Comparison of ENCODE assay signal across 23 cellular contexts in genomic region chr18:9810216-9810804, GRCh38.
DNase-seq lines count a peak whose midpoint lies in the region; ATAC-seq, FAIRE-seq and TF ChIP-seq lines count a peak whose summit lies in the region.
"Had no signal": no experiment of that assay in that cellular context is flagged by ENCODE, and none has a peak within 500 bp of the region (broad histone marks: within the 10 kb centered on the region; RNA-seq: fewer than 3 reads in every experiment).

No MANE protein-coding gene starts in this region.

- no peak overlapping the region for H3K9ac ChIP-seq in stomach smooth muscle (ENCODE audit: low read length in 2 of 2)

- no peak for FAIRE-seq in urothelium cell line (lab: Jason Lieb, UNC)
- FAIRE-seq in D721Med (lab: Jason Lieb, UNC), result no peak
- FAIRE-seq: HTR-8/SVneo, kidney, TTC549 had no signal

- no peak for ATAC-seq in GM19023 (IDR thresholded peaks at IDR 0.05; ENCODE audit: unreplicated experiment)
- ATAC-seq: naive thymus-derived CD8-positive, alpha-beta T cell; stimulated activated memory B cell treated with anti-CD40 and anti-IgM and Interleukin-4, amounts not matched to agents 10 μg/mL and 1 μg/mL and 100 μg/mL, for 72 hours had no signal

- H3K4me1 ChIP-seq in stomach smooth muscle (ENCODE audit: control insufficient read depth, insufficient read depth, low read length), result peaks cover 25% of the 10 kb centered on the region

- peak; percentile 47 for DNase-seq in M059J (ENCODE audit: low read depth)
- DNase-seq in choroid plexus epithelial cell (ENCODE audit: low read depth), result peak; percentile 54
- peak; percentile 35 for DNase-seq in left kidney (ENCODE audit: low read depth, low spot score)
- DNase-seq in urothelium cell line (ENCODE audit: low spot score), result no peak
- no peak for DNase-seq in D721Med (ENCODE audit: insufficient read length, low spot score)
- no peak for DNase-seq in KBM-7
- DNase-seq: activated naive CD8-positive, alpha-beta T cell treated with anti-CD3 and anti-CD28 coated beads for 36 hours; cortex of kidney; DND-41; foreskin fibroblast; kidney; naive thymus-derived CD8-positive, alpha-beta T cell; NCI-H1105 treated with DMSO at 0.1 percent for 48 hours; NCI-H2081 treated with DMSO at 0.1 percent for 48 hours; NCI-H524; stimulated activated CD4-positive, alpha-beta T cell treated with anti-CD3 and anti-CD28 coated beads, Interleukin-1b, Interleukin-23, amount 100 ng/mL, for 48 hours; SW 1271 had no signal

- H3K36me3 ChIP-seq in stomach smooth muscle (ENCODE audit: control insufficient read depth in 2 of 2, insufficient read depth in 2 of 2, low read length in 2 of 2), result peaks cover 2 to 3% of the 10 kb centered on the region in 2 donors
- H3K36me3 ChIP-seq: HAP-1 had no signal

- TF ChIP-seq CTCF in choroid plexus epithelial cell (conservative IDR thresholded peaks at IDR 0.05; ENCODE audit: low read depth, low read length), result no peak
- TF ChIP-seq CTCF in D721Med (IDR thresholded peaks at IDR 0.05; ENCODE audit: insufficient read depth, missing control alignments), result no peak

- peak overlapping the region; percentile 76 for H3K27ac ChIP-seq in stomach smooth muscle (ENCODE audit: low read length)

- H3K27me3 ChIP-seq in stomach smooth muscle (ENCODE audit: control insufficient read depth in 1 of 2, insufficient read depth in 2 of 2, low read length in 2 of 2), result no peaks in the 10 kb centered on the region

- no peaks in the 10 kb centered on the region for H3K9me3 ChIP-seq in stomach smooth muscle (ENCODE audit: control insufficient read depth in 2 of 2, low read length in 2 of 2)
- H3K9me3 ChIP-seq: HAP-1 had no signal

- in situ Hi-C loops in KBM-7 (cut with MboI; ENCODE audit: low pct_unique_long_range_greater_than_20kb, low sequenced_read_pairs), result no loop called here

- no peak overlapping the region for H3K4me3 ChIP-seq in choroid plexus epithelial cell (ENCODE audit: low read depth, low read length)
- H3K4me3 ChIP-seq in stomach smooth muscle (ENCODE audit: low read length in 2 of 2), result no peak overlapping the region
- H3K4me3 ChIP-seq: HAP-1 had no signal

Comparison
In these comparisons a context has a peak if more than half of its experiments do, and no peak if none do; other contexts are left out.
1. DNase-seq: peak in M059J (single experiment), choroid plexus epithelial cell (single experiment) and left kidney (single experiment); none in urothelium cell line (single experiment), D721Med (single experiment) and KBM-7 (single experiment).